1 cellular context compared by ENCODE assay signal in genomic region chr4:140579278-140579677, GRCh38.
TF ChIP-seq lines count a peak whose summit lies in the region.

No MANE protein-coding gene starts in this region.

TF ChIP-seq in HepG2, 621 proteins besides CTCF, POLR2A, EP300 and RAD21 (continued from another document):
- TF ChIP-seq KIAA2018 (CRISPR knock-in tag; IDR thresholded peaks at IDR 0.05; ENCODE audit: borderline replicate concordance) (no peak), ZNF644 (CRISPR knock-in tag; IDR thresholded peaks at IDR 0.05; ENCODE audit: low read depth) (no peak), BCL3 (CRISPR knock-in tag; IDR thresholded peaks at IDR 0.05) (no peak), ZBTB44 (CRISPR knock-in tag; IDR thresholded peaks at IDR 0.05) (no peak), TAF15 (IDR thresholded peaks at IDR 0.05; ENCODE audit: low read depth, low read length, poor library complexity, severe bottlenecking) (no peak), ZNF17 (CRISPR knock-in tag; IDR thresholded peaks at IDR 0.05) (no peak)
- TF ChIP-seq, protein P1, sequence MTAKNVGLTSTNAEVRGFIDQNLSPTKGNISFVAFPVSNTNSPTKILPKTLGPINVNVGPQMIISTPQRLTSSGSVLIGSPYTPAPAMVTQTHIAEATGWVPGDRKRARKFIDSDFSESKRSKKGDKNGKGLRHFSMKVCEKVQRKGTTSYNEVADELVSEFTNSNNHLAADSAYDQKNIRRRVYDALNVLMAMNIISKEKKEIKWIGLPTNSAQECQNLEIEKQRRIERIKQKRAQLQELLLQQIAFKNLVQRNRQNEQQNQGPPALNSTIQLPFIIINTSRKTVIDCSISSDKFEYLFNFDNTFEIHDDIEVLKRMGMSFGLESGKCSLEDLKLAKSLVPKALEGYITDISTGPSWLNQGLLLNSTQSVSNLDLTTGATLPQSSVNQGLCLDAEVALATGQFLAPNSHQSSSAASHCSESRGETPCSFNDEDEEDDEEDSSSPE (CRISPR knock-in tag; IDR thresholded peaks at IDR 0.05), result no peak
- TF ChIP-seq, protein P2, sequence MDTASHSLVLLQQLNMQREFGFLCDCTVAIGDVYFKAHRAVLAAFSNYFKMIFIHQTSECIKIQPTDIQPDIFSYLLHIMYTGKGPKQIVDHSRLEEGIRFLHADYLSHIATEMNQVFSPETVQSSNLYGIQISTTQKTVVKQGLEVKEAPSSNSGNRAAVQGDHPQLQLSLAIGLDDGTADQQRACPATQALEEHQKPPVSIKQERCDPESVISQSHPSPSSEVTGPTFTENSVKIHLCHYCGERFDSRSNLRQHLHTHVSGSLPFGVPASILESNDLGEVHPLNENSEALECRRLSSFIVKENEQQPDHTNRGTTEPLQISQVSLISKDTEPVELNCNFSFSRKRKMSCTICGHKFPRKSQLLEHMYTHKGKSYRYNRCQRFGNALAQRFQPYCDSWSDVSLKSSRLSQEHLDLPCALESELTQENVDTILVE (CRISPR knock-in tag; IDR thresholded peaks at IDR 0.05), result no peak
- TF ChIP-seq, protein P3, sequence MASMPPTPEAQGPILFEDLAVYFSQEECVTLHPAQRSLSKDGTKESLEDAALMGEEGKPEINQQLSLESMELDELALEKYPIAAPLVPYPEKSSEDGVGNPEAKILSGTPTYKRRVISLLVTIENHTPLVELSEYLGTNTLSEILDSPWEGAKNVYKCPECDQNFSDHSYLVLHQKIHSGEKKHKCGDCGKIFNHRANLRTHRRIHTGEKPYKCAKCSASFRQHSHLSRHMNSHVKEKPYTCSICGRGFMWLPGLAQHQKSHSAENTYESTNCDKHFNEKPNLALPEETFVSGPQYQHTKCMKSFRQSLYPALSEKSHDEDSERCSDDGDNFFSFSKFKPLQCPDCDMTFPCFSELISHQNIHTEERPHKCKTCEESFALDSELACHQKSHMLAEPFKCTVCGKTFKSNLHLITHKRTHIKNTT (CRISPR knock-in tag; IDR thresholded peaks at IDR 0.05), result no peak
